In the genomic region with DNA sequence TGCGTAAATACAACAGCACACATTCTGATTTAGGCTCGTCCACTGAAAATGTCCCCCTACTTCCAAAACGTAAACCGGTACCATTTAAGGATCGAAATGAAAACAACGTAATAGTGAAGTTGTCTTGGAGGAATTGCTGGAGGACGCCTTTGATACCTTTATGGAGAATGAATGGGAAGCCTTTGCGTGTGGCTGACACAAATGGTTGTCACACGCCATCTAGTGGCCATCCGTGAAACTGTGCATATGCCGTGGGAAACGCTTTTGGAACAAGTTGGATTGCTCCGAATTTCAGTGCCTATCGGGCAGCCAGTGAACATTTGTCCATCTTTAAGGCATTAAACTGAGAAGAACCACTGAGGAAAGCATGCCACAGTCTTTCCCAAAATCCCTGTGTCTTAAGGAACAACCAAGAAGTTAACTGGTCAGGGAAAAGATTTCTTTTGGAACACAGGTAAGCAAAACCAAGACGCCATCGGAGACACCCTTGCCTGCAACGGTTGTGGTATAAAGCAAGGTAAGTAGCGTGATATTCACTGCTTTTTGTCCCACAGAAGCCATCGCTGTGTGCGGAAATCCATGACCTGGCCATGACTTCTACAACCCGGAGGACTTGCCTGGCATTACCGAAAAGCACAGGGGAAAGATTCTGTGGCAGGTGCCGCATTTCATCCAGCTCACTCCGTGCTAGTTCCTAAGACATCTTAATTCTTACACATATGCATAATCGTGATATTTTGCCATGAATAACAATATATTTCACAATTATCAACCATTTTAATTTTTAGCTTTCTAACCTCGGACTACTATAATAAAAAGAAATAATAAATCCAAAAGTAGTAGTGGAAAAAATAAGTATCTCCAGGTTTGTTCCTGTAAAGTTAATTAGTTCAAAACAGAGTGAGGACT, we compare ENCODE assay signal across 9 cellular contexts.
A peak's percentile ranks its signal among the peaks of the same experiment; 100 is the strongest.
DNase-seq lines count a peak whose midpoint lies in the region; ATAC-seq and TF ChIP-seq lines count a peak whose summit lies in the region.
"Had no signal": no experiment of that assay in that cellular context is flagged by ENCODE, and none has a peak within 500 bp of the region (broad histone marks: within the 10 kb centered on the region; RNA-seq: fewer than 3 reads in every experiment).

No MANE protein-coding gene starts in this region.

- no peak overlapping the region for H2BK12ac ChIP-seq in trophoblast cell (ENCODE audit: low read length)

- H2BK5ac ChIP-seq in trophoblast cell (ENCODE audit: low read depth, low read length, poor library complexity) = no peak overlapping the region

- H3K4me1 ChIP-seq in MM.1S (ENCODE audit: low read length) (no peaks in the 10 kb centered on the region), trophoblast cell (ENCODE audit: control insufficient read depth in 1 of 2, insufficient read depth in 2 of 2, low read length in 2 of 2) (no peaks in the 10 kb centered on the region)

- no peak overlapping the region for H2AK5ac ChIP-seq in trophoblast cell (ENCODE audit: low read length)

- H3K36me3 Mint-ChIP-seq in activated naive CD8-positive, alpha-beta T cell treated with anti-CD3 and anti-CD28 coated beads for 36 hours = no peaks in the 10 kb centered on the region

- no peaks in the 10 kb centered on the region for H3K79me2 ChIP-seq in MM.1S (ENCODE audit: low read length)
- H3K79me2 ChIP-seq in trophoblast cell (ENCODE audit: control insufficient read depth, insufficient read depth, low read length, poor library complexity) = no peaks in the 10 kb centered on the region

- no peaks in the 10 kb centered on the region for H3K9me3 Mint-ChIP-seq in activated naive CD8-positive, alpha-beta T cell treated with anti-CD3 and anti-CD28 coated beads for 36 hours

- peak; percentile 67 for ATAC-seq in Right ventricle myocardium inferior
- ATAC-seq in GM18873 (IDR thresholded peaks at IDR 0.05; ENCODE audit: low FRiP score, unreplicated experiment) = no peak

- DNase-seq in GM10266 (ENCODE audit: extremely low spot score) = peak; percentile 36
- DNase-seq in MM.1S = peak; percentile 67
- peak; percentile 84 for DNase-seq in SK-MEL-5 (ENCODE audit: low read depth, low spot score)
- peak; percentile 45 for DNase-seq in activated naive CD8-positive, alpha-beta T cell treated with anti-CD3 and anti-CD28 coated beads for 36 hours
- peak; percentile 75 for DNase-seq in Right ventricle myocardium inferior (ENCODE audit: missing footprints)
- DNase-seq in trophoblast cell = peak; percentile 76 to 95
- DNase-seq in ureter (ENCODE audit: low spot score) = peak; percentile 90

- H3K4me2 ChIP-seq in MM.1S (ENCODE audit: low read depth, low read length) = peak overlapping the region; percentile 16; the same call in 1 of the 2 replicates
- no peak overlapping the region for H3K4me2 ChIP-seq in trophoblast cell (ENCODE audit: low read length)

- peaks cover 59% of the 10 kb centered on the region for H3K27me3 Mint-ChIP-seq in activated naive CD8-positive, alpha-beta T cell treated with anti-CD3 and anti-CD28 coated beads for 36 hours

- no peaks in the 10 kb centered on the region for H3K79me1 ChIP-seq in trophoblast cell (ENCODE audit: low read length)

- H3K4me3 ChIP-seq in MM.1S (ENCODE audit: low read length) = peak overlapping the region; percentile 7; the same call in 1 of the 2 replicates
- no peak overlapping the region for H3K4me3 ChIP-seq in trophoblast cell (ENCODE audit: low read depth, low read length)
- H3K4me3 ChIP-seq: skin epidermis had no signal

- H3K36me3 ChIP-seq in MM.1S (replicated peaks; ENCODE audit: insufficient read depth, low read length) (no peaks in the 10 kb centered on the region), trophoblast cell (ENCODE audit: control insufficient read depth in 1 of 2, insufficient read depth in 2 of 2, low read length in 2 of 2) (no peaks in the 10 kb centered on the region)

- H3K9me3 ChIP-seq in MM.1S (replicated peaks; ENCODE audit: insufficient read depth, low read length) (no peaks in the 10 kb centered on the region), trophoblast cell (ENCODE audit: insufficient read depth, low read depth, low read length) (peaks cover 5% of the 10 kb centered on the region)

- no peak overlapping the region for H4K12ac ChIP-seq in trophoblast cell (ENCODE audit: low read depth, low read length)

- no peak overlapping the region for H3K9ac ChIP-seq in MM.1S (ENCODE audit: low read length)
- H3K9ac ChIP-seq in trophoblast cell (ENCODE audit: low read length) = no peak overlapping the region

- H3K27ac Mint-ChIP-seq in activated naive CD8-positive, alpha-beta T cell treated with anti-CD3 and anti-CD28 coated beads for 36 hours = no peak overlapping the region

- H3K4me1 Mint-ChIP-seq in activated naive CD8-positive, alpha-beta T cell treated with anti-CD3 and anti-CD28 coated beads for 36 hours = no peaks in the 10 kb centered on the region

- H3K27ac ChIP-seq in MM.1S (ENCODE audit: low read length) (no peak overlapping the region), trophoblast cell (ENCODE audit: low read depth, low read length) (no peak overlapping the region)
- H3K27ac ChIP-seq: skin epidermis had no signal

- no peak overlapping the region for H3K18ac ChIP-seq in trophoblast cell (ENCODE audit: low read length)

- no peaks in the 10 kb centered on the region for H3F3A ChIP-seq in MM.1S (ENCODE audit: insufficient read depth, low read length)

- H3K27me3 ChIP-seq in MM.1S (replicated peaks; ENCODE audit: insufficient read depth, low read length) (no peaks in the 10 kb centered on the region), trophoblast cell (ENCODE audit: insufficient read depth, low read length) (no peaks in the 10 kb centered on the region)

- H2BK120ac ChIP-seq in trophoblast cell (ENCODE audit: insufficient read depth, low read length, poor library complexity) = no peak overlapping the region

- no peak overlapping the region for H4K8ac ChIP-seq in trophoblast cell (ENCODE audit: low read depth, low read length)

- intact Hi-C loops in Right ventricle myocardium inferior (cut with DNase I) = loop anchor here (2.0 to 10.0 kb wide), 3 partner anchors 705 to 1027 kb away; no protein-coding TSS in a partner anchor

- peak; percentile 92 for TF ChIP-seq CTCF in GM10266 (IDR thresholded peaks at IDR 0.05; ENCODE audit: control insufficient read depth, insufficient read depth, low read depth, missing control alignments)
- peak; percentile 89 for TF ChIP-seq CTCF in MM.1S (IDR thresholded peaks at IDR 0.05; ENCODE audit: low read length)

- H3K4me3 Mint-ChIP-seq in activated naive CD8-positive, alpha-beta T cell treated with anti-CD3 and anti-CD28 coated beads for 36 hours = no peak overlapping the region

- in situ Hi-C loops in SK-MEL-5 (cut with HindIII; ENCODE audit: low pct_unique_long_range_greater_than_20kb, low sequenced_read_pairs) = no loop called here

- H4K91ac ChIP-seq in trophoblast cell (ENCODE audit: low read depth, low read length) = no peak overlapping the region

- no peaks in the 10 kb centered on the region for H3K9me2 ChIP-seq in MM.1S (replicated peaks; ENCODE audit: insufficient read depth, low read length)

- no peak overlapping the region for H3K14ac ChIP-seq in trophoblast cell (ENCODE audit: low read length)

- H2AFZ ChIP-seq in MM.1S (ENCODE audit: low read length) (peak overlapping the region; percentile 51), trophoblast cell (ENCODE audit: insufficient read depth, low read length, poor library complexity) (no peak overlapping the region)

- H4K20me1 ChIP-seq in MM.1S (ENCODE audit: insufficient read depth, low read length) = no peaks in the 10 kb centered on the region

- H3K23ac ChIP-seq in trophoblast cell (ENCODE audit: low read length) = no peak overlapping the region

- WGBS in trophoblast cell (ENCODE audit: extremely low coverage, insufficient coverage, insufficient read length) = 100% methylated on average over 1 of the region's 26 CpGs

- no peak overlapping the region for H3K4ac ChIP-seq in trophoblast cell (ENCODE audit: low read depth, low read length)

Comparison
In these comparisons a context has a peak if more than half of its experiments do, and no peak if none do; other contexts are left out.
1. DNase-seq: peak in every context shown above with its lines; median percentile 90 in ureter; 86 in trophoblast cell; 84 in SK-MEL-5; 75 in Right ventricle myocardium inferior; 67 in MM.1S; 45 in activated naive CD8-positive, alpha-beta T cell treated with anti-CD3 and anti-CD28 coated beads for 36 hours; 36 in GM10266.